Comparison of ENCODE assay signal across 8 cellular contexts in the genomic region with DNA sequence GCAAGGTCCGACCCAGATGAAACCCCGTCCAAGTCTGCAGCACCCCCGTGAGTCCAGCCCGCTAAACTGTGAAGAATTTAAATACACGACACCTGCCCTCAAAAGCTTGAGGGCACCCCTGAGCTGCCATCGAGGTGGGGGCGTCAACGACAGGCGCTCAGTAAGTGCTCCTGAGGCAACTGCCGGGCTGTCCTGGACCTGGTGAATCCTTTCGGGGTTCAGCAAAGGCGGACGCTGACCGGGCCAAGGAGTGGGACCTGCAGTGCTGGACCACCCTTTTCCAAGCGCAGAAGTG. TPM values are rescaled to one million over a fixed set of nuclear protein-coding genes. Genes with fewer than 3 reads are reported as not detected.
DNase-seq lines count a peak whose midpoint lies in the region; ATAC-seq and TF ChIP-seq lines count a peak whose summit lies in the region.

No MANE protein-coding gene starts in this region.

- intact Hi-C loops in heart right ventricle (cut with DNase I) (loop anchor here in 1 of 10 donors (2.0 kb wide), 1 partner anchor 40 kb away; no protein-coding TSS in a partner anchor), Right ventricle myocardium superior (cut with DNase I) (no loop called here), sigmoid colon (cut with DNase I) (no loop called here)

- H3K36me3 ChIP-seq in heart right ventricle (peaks cover 0 to 21% (median 3%) of the 10 kb centered on the region in 9 donors), SU-DHL-6 (ENCODE audit: low read length) (no peaks in the 10 kb centered on the region), sigmoid colon (peaks cover 0 to 24% (median 0%) of the 10 kb centered on the region in 4 donors)

- H3K27me3 ChIP-seq in heart right ventricle (peaks cover 0 to 18% (median 0%) of the 10 kb centered on the region in 7 donors), SU-DHL-6 (ENCODE audit: low read length) (no peaks in the 10 kb centered on the region), sigmoid colon (no peaks in the 10 kb centered on the region)

- no peak for TF ChIP-seq EP300 in sigmoid colon (IDR thresholded peaks at IDR 0.05)

- H4K20me1 ChIP-seq in SU-DHL-6 (ENCODE audit: low read depth, low read length): no peaks in the 10 kb centered on the region

- H3F3A ChIP-seq in SU-DHL-6 (ENCODE audit: insufficient read depth): no peaks in the 10 kb centered on the region

- TF ChIP-seq CTCF in heart right ventricle (IDR thresholded peaks at IDR 0.05) (no peak), SU-DHL-6 (IDR thresholded peaks at IDR 0.05; ENCODE audit: insufficient read depth, low read length, poor library complexity, severe bottlenecking) (no peak), fibroblast of villous mesenchyme (IDR thresholded peaks at IDR 0.05; ENCODE audit: insufficient read depth, low read depth, low read length) (no peak), sigmoid colon (IDR thresholded peaks at IDR 0.05) (no peak)

- no peaks in the 10 kb centered on the region for H3K79me2 ChIP-seq in SU-DHL-6 (ENCODE audit: insufficient read depth, low read length)

- no peaks in the 10 kb centered on the region for H3K9me2 ChIP-seq in SU-DHL-6 (replicated peaks; ENCODE audit: insufficient read depth, low read length)

- DNase-seq in heart right ventricle (no peak), Right ventricle myocardium superior (no peak), fibroblast of villous mesenchyme (ENCODE audit: low read depth) (no peak), sigmoid colon (no peak), AG20443 (ENCODE audit: low spot score) (no peak), NCI-H2107 (lab: John Stamatoyannopoulos, UW) (no peak), ureter (ENCODE audit: low spot score) (no peak)

- peak overlapping the region; percentile 77 for H3K4me2 ChIP-seq in SU-DHL-6 (ENCODE audit: low read depth, low read length, poor library complexity, severe bottlenecking)

- H3K4me1 ChIP-seq in heart right ventricle (peaks cover 6 to 33% (median 26%) of the 10 kb centered on the region in 9 donors), sigmoid colon (peaks cover 0 to 39% (median 28%) of the 10 kb centered on the region in 4 donors)

- H3K27ac ChIP-seq in heart right ventricle: peak overlapping the region in 9 of 10 donors; percentile 90 to 99 (median 96)
- no peak overlapping the region for H3K27ac ChIP-seq in SU-DHL-6 (ENCODE audit: low read depth, low read length)
- H3K27ac ChIP-seq in sigmoid colon: peak overlapping the region; percentile 89 to 97 (median 94)

- no peak for TF ChIP-seq POLR2A in sigmoid colon (IDR thresholded peaks at IDR 0.05)

- H3K9me3 ChIP-seq in heart right ventricle (no peaks in the 10 kb centered on the region), SU-DHL-6 (ENCODE audit: insufficient read depth, low read length) (no peaks in the 10 kb centered on the region), sigmoid colon (no peaks in the 10 kb centered on the region)

- H3K9ac ChIP-seq in SU-DHL-6 (ENCODE audit: low read length): peak overlapping the region; percentile 68

- peak in 1 of 8 donors; percentile 1 for ATAC-seq in heart right ventricle
- ATAC-seq in Right ventricle myocardium superior (ENCODE audit: poor library complexity): no peak

- H3K4me3 ChIP-seq in heart right ventricle: peak overlapping the region; percentile 41 to 97 (median 87)
- H3K4me3 ChIP-seq in SU-DHL-6 (ENCODE audit: insufficient read depth, low read length, poor library complexity, severe bottlenecking): peak overlapping the region; percentile 75
- peak overlapping the region; percentile 99 for H3K4me3 ChIP-seq in fibroblast of villous mesenchyme (ENCODE audit: low read depth, low read length)
- peak overlapping the region; percentile 67 to 99 (median 78) for H3K4me3 ChIP-seq in sigmoid colon

- WGBS in heart right ventricle, 2 donors: 1 to 2% methylated on average over 15 of the region's 15 CpGs
- WGBS in sigmoid colon, 2 donors: 1 to 2% methylated on average over 15 of the region's 15 CpGs

- H2AFZ ChIP-seq in SU-DHL-6 (ENCODE audit: low read depth, low read length, severe bottlenecking): peak overlapping the region; percentile 72

RNA-seq across cellular contexts. Expression of gene ENDOV, which starts 0.5 kb away (rescaled TPM):
- 10 to 100 TPM in 8 of 10 donors, 1 to 10 TPM in 2; 9.0 to 19.9 (median 13.5) TPM for total RNA-seq in heart right ventricle
- 10 to 100 TPM in 1 of 2 donors, 1 to 10 TPM in 1; 7.7 to 12.3 TPM for polyA plus RNA-seq in heart right ventricle
- 11.7 TPM for total RNA-seq in Right ventricle myocardium superior
- total RNA-seq in fibroblast of villous mesenchyme: 13.4 and 20.0 TPM in 2 replicates
- total RNA-seq in sigmoid colon: 10 to 100 TPM in 3 of 4 donors, 1 to 10 TPM in 1; 9.5 to 23.5 (median 16.7) TPM
- 10 to 100 TPM; 14.1 to 18.6 (median 17.4) TPM for polyA plus RNA-seq in sigmoid colon
- total RNA-seq in ureter: 21.2 TPM
